19 cellular contexts compared by ENCODE assay signal in genomic region chr2:2834530-2835254, GRCh38.
A peak's percentile ranks its signal among the peaks of the same experiment; 100 is the strongest.
DNase-seq lines count a peak whose midpoint lies in the region; ATAC-seq and TF ChIP-seq lines count a peak whose summit lies in the region.
"Had no signal": no experiment of that assay in that cellular context is flagged by ENCODE, and none has a peak within 500 bp of the region (broad histone marks: within the 10 kb centered on the region; RNA-seq: fewer than 3 reads in every experiment).

No MANE protein-coding gene starts in this region.

- no peaks in the 10 kb centered on the region for H3K36me3 ChIP-seq in right atrium auricular region
- H3K36me3 ChIP-seq: MG63, Peyer's patch, SJCRH30 had no signal

- H3K27me3 ChIP-seq in right atrium auricular region, result no peaks in the 10 kb centered on the region
- H3K27me3 ChIP-seq: MG63, Peyer's patch, SJCRH30 had no signal

- peak; percentile 1 for DNase-seq in right atrium auricular region (ENCODE audit: low spot score)
- DNase-seq in left ventricle myocardium superior, result no peak
- peak; percentile 40 for DNase-seq in coronary artery (ENCODE audit: low spot score)
- DNase-seq in osteocyte (ENCODE audit: extremely low spot score, unreplicated experiment), result peak; percentile 74
- no peak for DNase-seq in cortex of kidney (lab: John Stamatoyannopoulos, UW)
- DNase-seq in caudate nucleus (lab: John Stamatoyannopoulos, UW), result no peak
- DNase-seq: Caco-2; CD4-positive, alpha-beta memory T cell; DMS 273 treated with DMSO at 0.1 percent for 48 hours; DMS79 treated with DMSO at 0.1 percent for 48 hours; MG63; NCI-H1417; NCI-H1694 treated with DMSO at 0.1 percent for 48 hours; NCI-H2081 treated with DMSO at 0.1 percent for 48 hours; NCI-H446; NCI-H526; Peyer's patch; SJCRH30 had no signal

- H3K36me3 Mint-ChIP-seq in osteocyte (ENCODE audit: unreplicated experiment), result no peaks in the 10 kb centered on the region
- H3K36me3 Mint-ChIP-seq: CD4-positive, alpha-beta memory T cell had no signal

- H3K27ac Mint-ChIP-seq in osteocyte (ENCODE audit: unreplicated experiment), result no peak overlapping the region
- H3K27ac Mint-ChIP-seq: CD4-positive, alpha-beta memory T cell had no signal

- no peaks in the 10 kb centered on the region for H3K4me1 ChIP-seq in right atrium auricular region
- H3K4me1 ChIP-seq: Caco-2, Peyer's patch, SJCRH30 had no signal

- peaks cover 40% of the 10 kb centered on the region for H3K9me3 Mint-ChIP-seq in osteocyte (ENCODE audit: unreplicated experiment)

- H3K4me3 ChIP-seq in right atrium auricular region, result no peak overlapping the region
- H3K4me3 ChIP-seq in coronary artery, result no peak overlapping the region
- H3K4me3 ChIP-seq: MG63, Peyer's patch, SJCRH30 had no signal

- no peaks in the 10 kb centered on the region for H3K9me3 ChIP-seq in right atrium auricular region
- H3K9me3 ChIP-seq: Caco-2, MG63, Peyer's patch, SJCRH30 had no signal

- no peaks in the 10 kb centered on the region for H3K27me3 Mint-ChIP-seq in osteocyte (ENCODE audit: unreplicated experiment)

- ATAC-seq in left ventricle myocardium superior (no peak), HG02588 (IDR thresholded peaks at IDR 0.05; ENCODE audit: unreplicated experiment) (no peak)

- intact Hi-C loops in left ventricle myocardium superior (cut with micrococcal nuclease), result no loop called here

- no peak for TF ChIP-seq CTCF in right atrium auricular region (IDR thresholded peaks at IDR 0.05)
- no peak for TF ChIP-seq CTCF in coronary artery (IDR thresholded peaks at IDR 0.05)
- no peak for TF ChIP-seq CTCF in osteocyte (IDR thresholded peaks at IDR 0.05)

- no peak overlapping the region for H3K27ac ChIP-seq in right atrium auricular region
- no peak overlapping the region for H3K27ac ChIP-seq in coronary artery
- no peak overlapping the region for H3K27ac ChIP-seq in caudate nucleus (ENCODE audit: low read depth, low read length)
- H3K27ac ChIP-seq: Peyer's patch, SJCRH30 had no signal

- no peak overlapping the region for H3K4me3 Mint-ChIP-seq in osteocyte (ENCODE audit: unreplicated experiment)
- H3K4me3 Mint-ChIP-seq: CD4-positive, alpha-beta memory T cell had no signal

- H3K4me1 Mint-ChIP-seq in osteocyte (ENCODE audit: unreplicated experiment), result no peaks in the 10 kb centered on the region
- H3K4me1 Mint-ChIP-seq: CD4-positive, alpha-beta memory T cell had no signal

Comparison
In these comparisons a context has a peak if more than half of its experiments do, and no peak if none do; other contexts are left out.
1. DNase-seq: peak in right atrium auricular region (single experiment), coronary artery (single experiment) and osteocyte (single experiment); none in left ventricle myocardium superior (single experiment), cortex of kidney (single experiment) and caudate nucleus (0 of 61).